In genomic region chr3:138042043-138042442, GRCh38 we compare ENCODE assay signal across 20 cellular contexts. TPM values are rescaled to one million over a fixed set of nuclear protein-coding genes. Genes with fewer than 3 reads are reported as not detected.
DNase-seq lines count a peak whose midpoint lies in the region; ATAC-seq, FAIRE-seq and TF ChIP-seq lines count a peak whose summit lies in the region.
"Had no signal": no experiment of that assay in that cellular context is flagged by ENCODE, and none has a peak within 500 bp of the region (broad histone marks: within the 10 kb centered on the region; RNA-seq: fewer than 3 reads in every experiment).

No MANE protein-coding gene starts in this region.

- peaks cover 3% of the 10 kb centered on the region for H3K9me3 Mint-ChIP-seq in natural killer cell treated with Interleukin-12 subunit alpha and Interleukin-12 subunit beta and Interleukin-15 and Interleukin-18, amount 100 ng/mL, for 72 hours
- no peaks in the 10 kb centered on the region for H3K9me3 Mint-ChIP-seq in stimulated activated memory B cell treated with anti-CD40 and anti-IgM and Interleukin-4, amounts not matched to agents 10 μg/mL and 1 μg/mL and 100 μg/mL, for 72 hours

- 30% methylated on average over 2 of the region's 2 CpGs for WGBS in HepG2 (ENCODE audit: low lambda C conversion rate)

- H3K4me2 ChIP-seq in HepG2 (ENCODE audit: low read depth, low read length) = no peak overlapping the region
- H3K4me2 ChIP-seq: BLaER1 treated with 17β-estradiol and CSF1 and Interleukin-3, amounts not matched to agents 10 nM and 100 nM had no signal

- H3K27me3 ChIP-seq in RWPE2 (ENCODE audit: insufficient read depth, poor library complexity, severe bottlenecking) (no peaks in the 10 kb centered on the region), HepG2 (ENCODE audit: control insufficient read depth in 1 of 2, insufficient read depth in 2 of 2, low read length in 2 of 2) (no peaks in the 10 kb centered on the region)
- H3K27me3 ChIP-seq: BLaER1 treated with 17β-estradiol and CSF1 and Interleukin-3, amounts not matched to agents 10 nM and 100 nM; left lung; stomach; vagina had no signal

- H3K9me3 ChIP-seq in RWPE2 (ENCODE audit: severe bottlenecking) = no peaks in the 10 kb centered on the region
- H3K9me3 ChIP-seq in HepG2 (ENCODE audit: low read length) = no peaks in the 10 kb centered on the region
- H3K9me3 ChIP-seq: BLaER1 treated with 17β-estradiol and CSF1 and Interleukin-3, amounts not matched to agents 10 nM and 100 nM; left lung; stomach; vagina had no signal

- in situ Hi-C loops in HepG2 (cut with HindIII; ENCODE audit: extremely low pct_ligation_motif_present, low pct_unique_long_range_greater_than_20kb) = no loop called here

- H3K4me1 Mint-ChIP-seq in natural killer cell treated with Interleukin-12 subunit alpha and Interleukin-12 subunit beta and Interleukin-15 and Interleukin-18, amount 100 ng/mL, for 72 hours (ENCODE audit: low read depth in 2 of 2) = no peaks in the 10 kb centered on the region
- no peaks in the 10 kb centered on the region for H3K4me1 Mint-ChIP-seq in stimulated activated memory B cell treated with anti-CD40 and anti-IgM and Interleukin-4, amounts not matched to agents 10 μg/mL and 1 μg/mL and 100 μg/mL, for 72 hours

- no peak overlapping the region for H3K4me3 Mint-ChIP-seq in natural killer cell treated with Interleukin-12 subunit alpha and Interleukin-12 subunit beta and Interleukin-15 and Interleukin-18, amount 100 ng/mL, for 72 hours
- no peak overlapping the region for H3K4me3 Mint-ChIP-seq in stimulated activated memory B cell treated with anti-CD40 and anti-IgM and Interleukin-4, amounts not matched to agents 10 μg/mL and 1 μg/mL and 100 μg/mL, for 72 hours

- peaks cover 11 to 38% of the 10 kb centered on the region in 2 donors for H3K27me3 Mint-ChIP-seq in natural killer cell treated with Interleukin-12 subunit alpha and Interleukin-12 subunit beta and Interleukin-15 and Interleukin-18, amount 100 ng/mL, for 72 hours
- H3K27me3 Mint-ChIP-seq in stimulated activated memory B cell treated with anti-CD40 and anti-IgM and Interleukin-4, amounts not matched to agents 10 μg/mL and 1 μg/mL and 100 μg/mL, for 72 hours = peaks cover 64% of the 10 kb centered on the region
- H3K27me3 Mint-ChIP-seq: progenitor cell of endocrine pancreas had no signal

- CTCF ChIA-PET in HepG2 (lab: Yijun Ruan, JAX; ENCODE audit: low intra/inter-chr PET ratio, low total read pairs) = no interaction called here

- H3K4me3 ChIP-seq in RWPE2 (ENCODE audit: severe bottlenecking) = no peak overlapping the region
- H3K4me3 ChIP-seq in HepG2 (replicated peaks in 1 of 3; ENCODE audit: insufficient read depth in 1 of 3, low read depth in 2 of 3, low read length in 3 of 3) = no peak overlapping the region
- H3K4me3 ChIP-seq: BLaER1 treated with 17β-estradiol and CSF1 and Interleukin-3, amounts not matched to agents 10 nM and 100 nM; coronary artery; left lung; stomach; vagina had no signal

- ATAC-seq in RWPE2 (ENCODE audit: low read depth) (peak; percentile 65), esophagus mucosa (peak; percentile 24), HepG2 (no peak)
- ATAC-seq in natural killer cell treated with Interleukin-12 subunit alpha and Interleukin-12 subunit beta and Interleukin-15 and Interleukin-18, amount 100 ng/mL, for 72 hours = no peak
- ATAC-seq in stimulated activated memory B cell treated with anti-CD40 and anti-IgM and Interleukin-4, amounts not matched to agents 10 μg/mL and 1 μg/mL and 100 μg/mL, for 72 hours = no peak
- ATAC-seq: left lung had no signal

- no peaks in the 10 kb centered on the region for H3K79me2 ChIP-seq in HepG2 (ENCODE audit: insufficient read depth, low read length)

- no peak for TF ChIP-seq RAD21 in HepG2 (CRISPR knock-in tag; IDR thresholded peaks at IDR 0.05)

- no peaks in the 10 kb centered on the region for H4K20me1 ChIP-seq in HepG2 (ENCODE audit: insufficient read depth, low read length)
- H4K20me1 ChIP-seq: BLaER1 treated with 17β-estradiol and CSF1 and Interleukin-3, amounts not matched to agents 10 nM and 100 nM had no signal

- POLR2A ChIA-PET in HepG2 (lab: Yijun Ruan, JAX) = no interaction called here

- no peak overlapping the region for H2AFZ ChIP-seq in HepG2 (ENCODE audit: low read length)

- TF ChIP-seq EP300 in HepG2 (IDR thresholded peaks at IDR 0.05; ENCODE audit: low read depth in 2 of 2, low read length in 2 of 2) (no peak), HepG2 (CRISPR knock-in tag; IDR thresholded peaks at IDR 0.05; ENCODE audit: borderline replicate concordance) (no peak)

- no peak for FAIRE-seq in HepG2 (lab: Jason Lieb, UNC)

- TF ChIP-seq POLR2A in HepG2 (IDR thresholded peaks at IDR 0.05; ENCODE audit: insufficient read depth in 1 of 2, low read depth in 2 of 2, low read length in 2 of 2) = no peak

- peaks cover 26% of the 10 kb centered on the region for H3K4me1 ChIP-seq in RWPE2 (ENCODE audit: insufficient read depth, poor library complexity, severe bottlenecking)
- H3K4me1 ChIP-seq in HepG2 (ENCODE audit: insufficient read depth, low read length) = no peaks in the 10 kb centered on the region
- H3K4me1 ChIP-seq: BLaER1 treated with 17β-estradiol and CSF1 and Interleukin-3, amounts not matched to agents 10 nM and 100 nM; left lung; stomach; vagina had no signal

- intact Hi-C loops in HepG2 (cut with micrococcal nuclease; ENCODE audit: unreplicated experiment) = no loop called here

- H3K27ac ChIP-seq in RWPE2 (ENCODE audit: poor library complexity, severe bottlenecking) = peak overlapping the region; percentile 4
- H3K27ac ChIP-seq in HepG2 (ENCODE audit: extremely low read length, insufficient read depth, low read length) = no peak overlapping the region
- H3K27ac ChIP-seq: BLaER1 treated with 17β-estradiol and CSF1 and Interleukin-3, amounts not matched to agents 10 nM and 100 nM; coronary artery; left lung; stomach; vagina had no signal

- BruUV-seq in HepG2 (replicated peaks; lab: Mats Ljungman, UMichigan) = no TSS peak

- no peak overlapping the region for H3K27ac Mint-ChIP-seq in natural killer cell treated with Interleukin-12 subunit alpha and Interleukin-12 subunit beta and Interleukin-15 and Interleukin-18, amount 100 ng/mL, for 72 hours
- no peak overlapping the region for H3K27ac Mint-ChIP-seq in stimulated activated memory B cell treated with anti-CD40 and anti-IgM and Interleukin-4, amounts not matched to agents 10 μg/mL and 1 μg/mL and 100 μg/mL, for 72 hours
- H3K27ac Mint-ChIP-seq: progenitor cell of endocrine pancreas had no signal

- DNase-seq in ELR (ENCODE audit: low read depth) (peak; percentile 80), RWPE2 (ENCODE audit: low spot score) (no peak), non-pigmented ciliary epithelial cell (ENCODE audit: low read depth) (peak; percentile 63), HepG2 (ENCODE audit: low spot score) (no peak), mesenteric fat pad (ENCODE audit: low spot score) (no peak)
- DNase-seq in natural killer cell treated with Interleukin-12 subunit alpha and Interleukin-12 subunit beta and Interleukin-15 and Interleukin-18, amount 100 ng/mL, for 72 hours (ENCODE audit: low spot score) = no peak
- DNase-seq: activated CD4-positive, alpha-beta T cell treated with anti-CD3 and anti-CD28 coated beads, Interleukin-2, amount 50 U/mL, for 4 hours; DMS153; H7; left lung; NCI-H2081; NCI-H524 treated with DMSO at 0.1 percent for 48 hours; stomach had no signal

- no peak overlapping the region for H3K9ac ChIP-seq in HepG2 (ENCODE audit: insufficient read depth, low read depth, low read length)
- H3K9ac ChIP-seq: BLaER1 treated with 17β-estradiol and CSF1 and Interleukin-3, amounts not matched to agents 10 nM and 100 nM had no signal

- H3K36me3 Mint-ChIP-seq in natural killer cell treated with Interleukin-12 subunit alpha and Interleukin-12 subunit beta and Interleukin-15 and Interleukin-18, amount 100 ng/mL, for 72 hours = no peaks in the 10 kb centered on the region
- no peaks in the 10 kb centered on the region for H3K36me3 Mint-ChIP-seq in stimulated activated memory B cell treated with anti-CD40 and anti-IgM and Interleukin-4, amounts not matched to agents 10 μg/mL and 1 μg/mL and 100 μg/mL, for 72 hours

- H3K36me3 ChIP-seq in RWPE2 (ENCODE audit: low read depth) (no peaks in the 10 kb centered on the region), HepG2 (replicated peaks in 1 of 2; ENCODE audit: control insufficient read depth in 1 of 2, insufficient read depth in 2 of 2, low read length in 2 of 2) (no peaks in the 10 kb centered on the region)
- H3K36me3 ChIP-seq: BLaER1 treated with 17β-estradiol and CSF1 and Interleukin-3, amounts not matched to agents 10 nM and 100 nM; left lung; vagina had no signal

- no peak for TF ChIP-seq CTCF in RWPE2 (IDR thresholded peaks at IDR 0.05; ENCODE audit: poor library complexity, severe bottlenecking)
- TF ChIP-seq CTCF in HepG2 (CRISPR knock-in tag; IDR thresholded peaks at IDR 0.05) = no peak

TF ChIP-seq in HepG2, 621 proteins besides CTCF, POLR2A, EP300 and RAD21 (continues in another document):
- TF ChIP-seq ZNF451 (CRISPR knock-in tag; IDR thresholded peaks at IDR 0.05) = no peak
- no peak for TF ChIP-seq ATRX (CRISPR knock-in tag; IDR thresholded peaks at IDR 0.05; ENCODE audit: borderline replicate concordance)

RNA-seq across cellular contexts. Expression of gene CLDN18, which starts 32.1 kb away (rescaled TPM):
- total RNA-seq in esophagus mucosa (not detected), HepG2 (2016; rRNA removed; fragmentation: Illumina TruSeq; extraction: Trizol) (not detected in 2 replicates), mesenteric fat pad (not detected)
- not detected in 2 replicates for total RNA-seq in HepG2 (2016; cell fraction: cytosol; rRNA removed; fragmentation: Illumina TruSeq; extraction: Trizol; ENCODE audit: low read depth)
- total RNA-seq in HepG2 (2016; cell fraction: insoluble cytoplasmic fraction; rRNA removed; fragmentation: Illumina TruSeq; extraction: Trizol) = not detected in 2 replicates
- total RNA-seq in HepG2 (2016; cell fraction: membrane; rRNA removed; fragmentation: Illumina TruSeq; extraction: Trizol) = not detected in 2 replicates
- not detected in 2 replicates for total RNA-seq in HepG2 (2016; cell fraction: nucleus; rRNA removed; fragmentation: Illumina TruSeq; extraction: Trizol)
- not detected in 2 replicates for polyA plus RNA-seq in HepG2 (2011; rRNA removed)
- polyA plus RNA-seq in HepG2 (2011; cell fraction: cytosol; rRNA removed) = not detected in 2 replicates
- not detected in 2 replicates for polyA plus RNA-seq in HepG2 (2011; cell fraction: nucleus; rRNA removed)
- polyA plus RNA-seq in HepG2 (2012) = not detected in 2 replicates
- not detected in 2 replicates for polyA plus RNA-seq in HepG2 (2016; cell fraction: cytosol; fragmentation: Illumina TruSeq; extraction: Trizol; ENCODE audit: low read depth)
- polyA plus RNA-seq in HepG2 (2016; cell fraction: insoluble cytoplasmic fraction; fragmentation: Illumina TruSeq; extraction: Trizol; ENCODE audit: low read depth) = not detected in 2 replicates
- not detected in 2 replicates for polyA plus RNA-seq in HepG2 (2016; cell fraction: membrane; fragmentation: Illumina TruSeq; extraction: Trizol; ENCODE audit: low read depth)
- not detected in 2 replicates for polyA plus RNA-seq in HepG2 (2016; cell fraction: nucleus; fragmentation: Illumina TruSeq; extraction: Trizol; ENCODE audit: insufficient read depth, low read depth)
- polyA minus RNA-seq in HepG2 (2011; rRNA and poly(A)+ RNA removed; ENCODE audit: low replicate concordance) = not detected in 2 replicates
- not detected in 2 replicates for polyA minus RNA-seq in HepG2 (2011; cell fraction: cytosol; rRNA and poly(A)+ RNA removed)
- not detected in 2 replicates for polyA minus RNA-seq in HepG2 (2011; cell fraction: nucleus; rRNA and poly(A)+ RNA removed)
- not detected for total RNA-seq in natural killer cell treated with Interleukin-12 subunit alpha and Interleukin-12 subunit beta and Interleukin-15 and Interleukin-18, amount 100 ng/mL, for 72 hours
- total RNA-seq: epithelial cell of proximal tubule, vagina had no signal

Comparison
In these comparisons a context has a peak if more than half of its experiments do, and no peak if none do; other contexts are left out.
1. DNase-seq: peak in ELR (single experiment) and non-pigmented ciliary epithelial cell (single experiment); none in RWPE2 (single experiment), HepG2 (single experiment), mesenteric fat pad (single experiment) and natural killer cell treated with Interleukin-12 subunit alpha and Interleukin-12 subunit beta and Interleukin-15 and Interleukin-18, amount 100 ng/mL, for 72 hours (single experiment).
2. ATAC-seq: peak in RWPE2 (single experiment) and esophagus mucosa (single experiment); none in HepG2 (single experiment), natural killer cell treated with Interleukin-12 subunit alpha and Interleukin-12 subunit beta and Interleukin-15 and Interleukin-18, amount 100 ng/mL, for 72 hours (0 of 2) and stimulated activated memory B cell treated with anti-CD40 and anti-IgM and Interleukin-4, amounts not matched to agents 10 μg/mL and 1 μg/mL and 100 μg/mL, for 72 hours (single experiment).